Comparison of ENCODE assay signal across 8 cellular contexts in the genomic region with DNA sequence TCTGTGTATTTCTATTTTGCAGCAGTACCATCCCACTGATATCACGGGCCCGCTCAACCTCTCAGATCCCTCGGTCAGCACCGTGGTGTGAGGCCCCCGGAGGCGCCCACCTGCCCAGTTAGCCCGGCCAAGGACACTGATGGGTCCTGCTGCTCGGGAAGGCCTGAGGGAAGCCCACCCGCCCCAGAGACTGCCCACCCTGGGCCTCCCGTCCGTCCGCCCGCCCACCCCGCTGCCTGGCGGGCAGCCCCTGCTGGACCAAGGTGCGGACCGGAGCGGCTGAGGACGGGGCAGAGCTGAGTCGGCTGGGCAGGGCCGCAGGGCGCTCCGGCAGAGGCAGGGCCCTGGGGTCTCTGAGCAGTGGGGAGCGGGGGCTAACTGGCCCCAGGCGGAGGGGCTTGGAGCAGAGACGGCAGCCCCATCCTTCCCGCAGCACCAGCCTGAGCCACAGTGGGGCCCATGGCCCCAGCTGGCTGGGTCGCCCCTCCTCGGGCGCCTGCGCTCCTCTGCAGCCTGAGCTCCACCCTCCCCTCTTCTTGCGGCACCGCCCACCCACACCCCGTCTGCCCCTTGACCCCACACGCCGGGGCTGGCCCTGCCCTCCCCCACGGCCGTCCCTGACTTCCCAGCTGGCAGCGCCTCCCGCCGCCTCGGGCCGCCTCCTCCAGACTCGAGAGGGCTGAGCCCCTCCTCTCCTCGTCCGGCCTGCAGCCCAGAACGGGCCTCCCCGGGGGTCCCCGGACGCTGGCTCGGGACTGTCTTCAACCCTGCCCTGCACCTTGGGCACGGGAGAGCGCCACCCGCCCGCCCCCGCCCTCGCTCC. TPM values are rescaled to one million over a fixed set of nuclear protein-coding genes. Genes with fewer than 3 reads are reported as not detected.
DNase-seq lines count a peak whose midpoint lies in the region; ATAC-seq, FAIRE-seq and TF ChIP-seq lines count a peak whose summit lies in the region.

No MANE protein-coding gene starts in this region.

- no peak for TF ChIP-seq POLR2A in GM12878 (IDR thresholded peaks at IDR 0.05; ENCODE audit: low read depth, low read length)

- peaks cover 0 to 8% of the 10 kb centered on the region in 2 experiments; a peak in 3 of 4 replicates for H3K27me3 ChIP-seq in GM12878 (replicated peaks in 1 of 2; ENCODE audit: control insufficient read depth in 2 of 2, insufficient read depth in 2 of 2, low read length in 1 of 2)
- peaks cover 53% of the 10 kb centered on the region for H3K27me3 ChIP-seq in neural cell (ENCODE audit: insufficient read depth, low read depth, low read length)

- H3K36me3 ChIP-seq in GM12878 (ENCODE audit: control insufficient read depth in 2 of 2, insufficient read depth in 2 of 2, low read length in 1 of 2) (no peaks in the 10 kb centered on the region), neural cell (ENCODE audit: insufficient read depth, low read length) (no peaks in the 10 kb centered on the region)

- H3K4me3 ChIP-seq in GM12878 (no peak overlapping the region), neural cell (ENCODE audit: low read length) (peak overlapping the region; percentile 78)

- H3K9ac ChIP-seq in GM12878 (ENCODE audit: control insufficient read depth, insufficient read depth, low read length), result no peak overlapping the region
- peak overlapping the region; percentile 82 for H3K9ac ChIP-seq in neural cell (ENCODE audit: low read length)

- SMC1A ChIA-PET in GM12878 (lab: Charles Lee; ENCODE audit: uncharacterized antibody, unreplicated experiment), result interaction anchor here (1.0 kb wide), 1 partner anchor 10 kb away, joined by 3 read pairs; no protein-coding TSS in a partner anchor

- in situ Hi-C loops in GM12878 (cut with MboI), result no loop called here

- TF ChIP-seq RAD21 in GM12878 (IDR thresholded peaks at IDR 0.05; ENCODE audit: insufficient read depth, low read depth, low read length) (no peak), neural cell (conservative IDR thresholded peaks at IDR 0.05) (no peak)

- H3K79me2 ChIP-seq in GM12878 (ENCODE audit: control insufficient read depth, insufficient read depth, low read length) (no peaks in the 10 kb centered on the region), neural cell (replicated peaks; ENCODE audit: insufficient read depth, low read length) (no peaks in the 10 kb centered on the region)

- H3K9me3 ChIP-seq in GM12878 (replicated peaks; ENCODE audit: control insufficient read depth, insufficient read depth, low read length), result no peaks in the 10 kb centered on the region
- H3K9me3 ChIP-seq in neural cell (ENCODE audit: low read length), result no peaks in the 10 kb centered on the region

- H3K4me2 ChIP-seq in GM12878 (ENCODE audit: control insufficient read depth, insufficient read depth) (peak overlapping the region; percentile 82; the same call in 1 of the 2 replicates), neural cell (ENCODE audit: low read length) (no peak overlapping the region)

- peak; percentile 75 for DNase-seq in DMS79 treated with DMSO at 0.1 percent for 48 hours (lab: John Stamatoyannopoulos, UW)
- DNase-seq in MV-4-11 (lab: John Stamatoyannopoulos, UW), result peak; percentile 16
- DNase-seq in GM12878 (ENCODE audit: low read depth, low spot score), result no peak
- DNase-seq in sciatic nerve (ENCODE audit: low spot score), result no peak
- no peak for DNase-seq in RCC 7860 (ENCODE audit: low spot score)

- no peaks in the 10 kb centered on the region for H3F3A ChIP-seq in neural cell (ENCODE audit: insufficient read depth, low read length, poor library complexity, severe bottlenecking)

- BruUV-seq in GM12878 (replicated peaks; lab: Mats Ljungman, UMichigan), result no TSS peak

- TF ChIP-seq EP300 in GM12878 (IDR thresholded peaks at IDR 0.05; ENCODE audit: borderline replicate concordance in 1 of 2, control insufficient read depth in 1 of 2, low read depth in 2 of 2, low read length in 2 of 2), result no peak
- TF ChIP-seq EP300 in neural cell (conservative IDR thresholded peaks at IDR 0.05; ENCODE audit: poor library complexity, severe bottlenecking), result no peak

- no peak overlapping the region for H2AFZ ChIP-seq in GM12878 (ENCODE audit: control insufficient read depth, low read depth, low read length)
- no peak overlapping the region for H2AFZ ChIP-seq in neural cell (ENCODE audit: low read depth, low read length)

- CTCF ChIA-PET in GM12878 (lab: Yijun Ruan, JAX), result interaction anchor here (1.4 kb wide), 1 partner anchor 37 kb away, joined by 3 read pairs; no protein-coding TSS in a partner anchor

- H3K9me2 ChIP-seq in neural cell (ENCODE audit: insufficient read depth, low read length), result no peaks in the 10 kb centered on the region

- FAIRE-seq in GM12878 (lab: Jason Lieb, UNC), result no peak
- FAIRE-seq in RCC 7860 (lab: Jason Lieb, UNC), result no peak

- TF ChIP-seq CTCF in GM12878 (IDR thresholded peaks at IDR 0.05 in 2 of 3, conservative IDR thresholded peaks at IDR 0.05 in 1 of 3; ENCODE audit: control insufficient read depth in 2 of 3, extremely low read depth in 1 of 3, insufficient read depth in 1 of 3, low read depth in 3 of 3, low read length in 3 of 3) (no peak), neural cell (IDR thresholded peaks at IDR 0.05; ENCODE audit: poor library complexity, severe bottlenecking) (no peak)

- POLR2A ChIA-PET in GM12878 (lab: Charles Lee), result interaction anchor here (0.6 to 4.4 kb wide), 7 partner anchors 10 to 81 kb away, joined by 3 to 37 read pairs (median 4); a partner anchor contains a TSS

- intact Hi-C loops in GM12878 (cut with micrococcal nuclease; ENCODE audit: unreplicated experiment), result no loop called here
- intact Hi-C loops in sciatic nerve (cut with DNase I), result no loop called here

- RAD21 ChIA-PET in GM12878 (lab: Charles Lee; ENCODE audit: unreplicated experiment), result interaction anchor here (0.8 to 4.3 kb wide), 5 partner anchors 9 to 56 kb away, joined by 3 to 25 read pairs (median 4); no protein-coding TSS in a partner anchor

- ATAC-seq in GM12878, result peak; percentile 48
- ATAC-seq in sciatic nerve, result no peak
- ATAC-seq in HG03095 (IDR thresholded peaks at IDR 0.05; ENCODE audit: unreplicated experiment), result no peak
- no peak for ATAC-seq in HG03460 (IDR thresholded peaks at IDR 0.05; ENCODE audit: unreplicated experiment)

- no peak overlapping the region for H3K27ac ChIP-seq in GM12878 (ENCODE audit: control insufficient read depth, insufficient read depth)
- no peak overlapping the region for H3K27ac ChIP-seq in neural cell (ENCODE audit: low read length)

- H4K20me1 ChIP-seq in GM12878 (ENCODE audit: control insufficient read depth, insufficient read depth), result no peaks in the 10 kb centered on the region
- H4K20me1 ChIP-seq in neural cell (ENCODE audit: insufficient read depth), result no peaks in the 10 kb centered on the region

- 14% methylated on average over 53 of the region's 57 CpGs for WGBS in GM12878 (ENCODE audit: insufficient coverage, insufficient replicate concordance, low lambda C conversion rate, missing lambda C conversion rate)

- peaks cover 8% of the 10 kb centered on the region; the same call in 1 of the 2 replicates for H3K4me1 ChIP-seq in GM12878 (ENCODE audit: control insufficient read depth, insufficient read depth, low read length)

RNA-seq across cellular contexts. Expression of a gene that starts 1.9 kb away (rescaled TPM):
- 3.5 and 5.3 TPM in 2 replicates for total RNA-seq in GM12878 (2013; cell fraction: nucleolus; rRNA removed)
- total RNA-seq in GM12878 (2014; rRNA removed) (0.11 TPM in 1 of 2 replicates, not detected in the other), GM12878 (2014; rRNA removed; fragmentation: Illumina TruSeq; extraction: Trizol) (not detected in 2 replicates), GM12878 (2021) (0.58 and 0.64 TPM in 2 replicates), sciatic nerve (not detected)
- polyA plus RNA-seq in GM12878 (2011; ENCODE audit: low read depth), result not detected
- polyA plus RNA-seq in GM12878 (2011; rRNA removed) (0.29 TPM in 1 of 2 replicates, not detected in the other), GM12878 (2014; fragmentation: Illumina TruSeq; extraction: Trizol) (not detected in 2 replicates), GM12878 (2014; fragmentation: Nextera tagmentation; extraction: Ambion mirVana) (not detected), GM12878 (2014; rRNA removed) (0.69 and 0.82 TPM in 2 replicates), GM12878 (2016; fragmentation: Nextera tagmentation; extraction: Ambion mirVana) (under 1 TPM; 0.33 to 0.91 TPM), neural cell (2.2 and 3.2 TPM in 2 replicates)
- 0.52 and 1.2 TPM in 2 replicates for polyA plus RNA-seq in GM12878 (2011; cell fraction: cytosol; rRNA removed)
- 3.7 and 4.4 TPM in 2 replicates for polyA plus RNA-seq in GM12878 (2011; cell fraction: nucleus; rRNA removed)
- 0.30 and 0.88 TPM in 2 replicates for polyA plus RNA-seq in GM12878 (2012)
- not detected in 2 replicates for polyA minus RNA-seq in GM12878 (2011; rRNA and poly(A)+ RNA removed)
- polyA minus RNA-seq in GM12878 (2011; cell fraction: cytosol; rRNA and poly(A)+ RNA removed), result 1.2 TPM in 1 of 2 replicates, not detected in the other
- 2.1 and 3.7 TPM in 2 replicates for polyA minus RNA-seq in GM12878 (2011; cell fraction: nucleus; rRNA and poly(A)+ RNA removed)
- polyA minus RNA-seq in neural cell, result 3.7 and 3.9 TPM in 2 replicates

RNA-seq across cellular contexts. Expression of a gene that starts 3.9 kb away (rescaled TPM):
- total RNA-seq in GM12878 (2013; cell fraction: nucleolus; rRNA removed), result not detected in 2 replicates
- total RNA-seq in GM12878 (2014; rRNA removed) (not detected in 2 replicates), GM12878 (2014; rRNA removed; fragmentation: Illumina TruSeq; extraction: Trizol) (not detected in 2 replicates), GM12878 (2021) (not detected in 2 replicates), sciatic nerve (not detected)
- not detected for polyA plus RNA-seq in GM12878 (2011; ENCODE audit: low read depth)
- polyA plus RNA-seq in GM12878 (2011; rRNA removed) (not detected in 2 replicates), GM12878 (2014; fragmentation: Illumina TruSeq; extraction: Trizol) (not detected in 2 replicates), GM12878 (2014; fragmentation: Nextera tagmentation; extraction: Ambion mirVana) (not detected), GM12878 (2014; rRNA removed) (not detected in 2 replicates), GM12878 (2016; fragmentation: Nextera tagmentation; extraction: Ambion mirVana) (not detected), neural cell (not detected in 2 replicates)
- not detected in 2 replicates for polyA plus RNA-seq in GM12878 (2011; cell fraction: cytosol; rRNA removed)
- polyA plus RNA-seq in GM12878 (2011; cell fraction: nucleus; rRNA removed), result not detected in 2 replicates
- not detected in 2 replicates for polyA plus RNA-seq in GM12878 (2012)
- polyA minus RNA-seq in GM12878 (2011; rRNA and poly(A)+ RNA removed), result not detected in 2 replicates
- not detected in 2 replicates for polyA minus RNA-seq in GM12878 (2011; cell fraction: cytosol; rRNA and poly(A)+ RNA removed)
- polyA minus RNA-seq in GM12878 (2011; cell fraction: nucleus; rRNA and poly(A)+ RNA removed), result not detected in 2 replicates
- not detected in 2 replicates for polyA minus RNA-seq in neural cell

RNA-seq across cellular contexts. Expression of a gene that starts 20.4 kb away (rescaled TPM):
- total RNA-seq in GM12878 (2013; cell fraction: nucleolus; rRNA removed), result 86.4 and 102 TPM in 2 replicates
- total RNA-seq in GM12878 (2014; rRNA removed), result 18.1 and 26.1 TPM in 2 replicates
- 12.5 and 14.2 TPM in 2 replicates for total RNA-seq in GM12878 (2014; rRNA removed; fragmentation: Illumina TruSeq; extraction: Trizol)
- 62.2 and 65.2 TPM in 2 replicates for total RNA-seq in GM12878 (2021)
- polyA plus RNA-seq in GM12878 (2011; ENCODE audit: low read depth), result 24.1 TPM
- 9.0 and 20.7 TPM in 2 replicates for polyA plus RNA-seq in GM12878 (2011; rRNA removed)
- polyA plus RNA-seq in GM12878 (2011; cell fraction: cytosol; rRNA removed), result 18.5 and 30.0 TPM in 2 replicates
- 248 and 250 TPM in 2 replicates for polyA plus RNA-seq in GM12878 (2011; cell fraction: nucleus; rRNA removed)
- 39.4 and 42.5 TPM in 2 replicates for polyA plus RNA-seq in GM12878 (2012)
- 6.0 and 12.0 TPM in 2 replicates for polyA plus RNA-seq in GM12878 (2014; fragmentation: Illumina TruSeq; extraction: Trizol)
- under 1 TPM; 0.03 to 0.04 TPM for polyA plus RNA-seq in GM12878 (2014; fragmentation: Nextera tagmentation; extraction: Ambion mirVana)
- polyA plus RNA-seq in GM12878 (2014; rRNA removed), result 53.1 and 60.9 TPM in 2 replicates
- 10 to 100 TPM; 20.2 to 21.0 TPM for polyA plus RNA-seq in GM12878 (2016; fragmentation: Nextera tagmentation; extraction: Ambion mirVana)
- polyA minus RNA-seq in GM12878 (2011; rRNA and poly(A)+ RNA removed), result 14.8 and 26.2 TPM in 2 replicates
- 26.0 and 30.9 TPM in 2 replicates for polyA minus RNA-seq in GM12878 (2011; cell fraction: cytosol; rRNA and poly(A)+ RNA removed)
- polyA minus RNA-seq in GM12878 (2011; cell fraction: nucleus; rRNA and poly(A)+ RNA removed), result 61.2 and 71.8 TPM in 2 replicates
- polyA plus RNA-seq in neural cell, result 38.1 and 47.2 TPM in 2 replicates
- polyA minus RNA-seq in neural cell, result 30.6 and 42.4 TPM in 2 replicates
- total RNA-seq in sciatic nerve, result 52.8 TPM

RNA-seq across cellular contexts. Expression of a gene that starts 20.5 kb away (rescaled TPM):
- 12.8 and 16.8 TPM in 2 replicates for total RNA-seq in GM12878 (2013; cell fraction: nucleolus; rRNA removed)
- 72.6 and 96.6 TPM in 2 replicates for total RNA-seq in GM12878 (2014; rRNA removed)
- 48.5 and 54.2 TPM in 2 replicates for total RNA-seq in GM12878 (2014; rRNA removed; fragmentation: Illumina TruSeq; extraction: Trizol)
- total RNA-seq in GM12878 (2021), result 84.8 and 88.3 TPM in 2 replicates
- 27.0 TPM for polyA plus RNA-seq in GM12878 (2011; ENCODE audit: low read depth)
- 33.4 and 67.6 TPM in 2 replicates for polyA plus RNA-seq in GM12878 (2011; rRNA removed)
- polyA plus RNA-seq in GM12878 (2011; cell fraction: cytosol; rRNA removed), result 132 and 179 TPM in 2 replicates
- 78.8 and 83.0 TPM in 2 replicates for polyA plus RNA-seq in GM12878 (2011; cell fraction: nucleus; rRNA removed)
- 50.7 and 62.2 TPM in 2 replicates for polyA plus RNA-seq in GM12878 (2012)
- polyA plus RNA-seq in GM12878 (2014; fragmentation: Illumina TruSeq; extraction: Trizol), result 4.1 and 40.5 TPM in 2 replicates
- polyA plus RNA-seq in GM12878 (2014; fragmentation: Nextera tagmentation; extraction: Ambion mirVana), result 10 to 100 TPM in 1 of 2 experiments, under 1 TPM in 1; 0.63 to 13.4 TPM
- 122 and 138 TPM in 2 replicates for polyA plus RNA-seq in GM12878 (2014; rRNA removed)
- polyA plus RNA-seq in GM12878 (2016; fragmentation: Nextera tagmentation; extraction: Ambion mirVana), result 100 to 1,000 TPM; 122 to 139 TPM
- polyA minus RNA-seq in GM12878 (2011; rRNA and poly(A)+ RNA removed), result 11.6 and 31.9 TPM in 2 replicates
- polyA minus RNA-seq in GM12878 (2011; cell fraction: cytosol; rRNA and poly(A)+ RNA removed), result 19.2 and 20.3 TPM in 2 replicates
- polyA minus RNA-seq in GM12878 (2011; cell fraction: nucleus; rRNA and poly(A)+ RNA removed), result 10.0 and 12.9 TPM in 2 replicates
- 170 and 195 TPM in 2 replicates for polyA plus RNA-seq in neural cell
- polyA minus RNA-seq in neural cell, result 51.7 and 63.3 TPM in 2 replicates
- 27.6 TPM for total RNA-seq in sciatic nerve

RNA-seq across cellular contexts. Expression of a gene that starts 29.0 kb away (rescaled TPM):
- total RNA-seq in GM12878 (2013; cell fraction: nucleolus; rRNA removed), result 0.71 and 1.3 TPM in 2 replicates
- total RNA-seq in GM12878 (2014; rRNA removed), result not detected in 2 replicates
- not detected in 2 replicates for total RNA-seq in GM12878 (2014; rRNA removed; fragmentation: Illumina TruSeq; extraction: Trizol)
- 0.10 and 0.35 TPM in 2 replicates for total RNA-seq in GM12878 (2021)
- polyA plus RNA-seq in GM12878 (2011; ENCODE audit: low read depth), result not detected
- 0.05 TPM in 1 of 2 replicates, not detected in the other for polyA plus RNA-seq in GM12878 (2011; rRNA removed)
- 0.01 and 0.02 TPM in 2 replicates for polyA plus RNA-seq in GM12878 (2011; cell fraction: cytosol; rRNA removed)
- 0.32 and 0.75 TPM in 2 replicates for polyA plus RNA-seq in GM12878 (2011; cell fraction: nucleus; rRNA removed)
- 0.16 and 0.27 TPM in 2 replicates for polyA plus RNA-seq in GM12878 (2012)
- polyA plus RNA-seq in GM12878 (2014; fragmentation: Illumina TruSeq; extraction: Trizol), result 0.06 TPM in 1 of 2 replicates, not detected in the other
- polyA plus RNA-seq in GM12878 (2014; fragmentation: Nextera tagmentation; extraction: Ambion mirVana), result not detected
- polyA plus RNA-seq in GM12878 (2014; rRNA removed), result 0.01 and 0.05 TPM in 2 replicates
- not detected for polyA plus RNA-seq in GM12878 (2016; fragmentation: Nextera tagmentation; extraction: Ambion mirVana)
- not detected in 2 replicates for polyA minus RNA-seq in GM12878 (2011; rRNA and poly(A)+ RNA removed)
- polyA minus RNA-seq in GM12878 (2011; cell fraction: cytosol; rRNA and poly(A)+ RNA removed), result not detected in 2 replicates
- 0.10 TPM in 1 of 2 replicates, not detected in the other for polyA minus RNA-seq in GM12878 (2011; cell fraction: nucleus; rRNA and poly(A)+ RNA removed)
- 0.58 and 0.68 TPM in 2 replicates for polyA plus RNA-seq in neural cell
- polyA minus RNA-seq in neural cell, result 1.9 and 2.8 TPM in 2 replicates
- total RNA-seq in sciatic nerve, result not detected

Comparison
In these comparisons a context has a peak if more than half of its experiments do, and no peak if none do; other contexts are left out.
1. DNase-seq: peak in DMS79 treated with DMSO at 0.1 percent for 48 hours (single experiment) and MV-4-11 (single experiment); none in GM12878 (single experiment), sciatic nerve (single experiment) and RCC 7860 (single experiment).